In the genomic region with DNA sequence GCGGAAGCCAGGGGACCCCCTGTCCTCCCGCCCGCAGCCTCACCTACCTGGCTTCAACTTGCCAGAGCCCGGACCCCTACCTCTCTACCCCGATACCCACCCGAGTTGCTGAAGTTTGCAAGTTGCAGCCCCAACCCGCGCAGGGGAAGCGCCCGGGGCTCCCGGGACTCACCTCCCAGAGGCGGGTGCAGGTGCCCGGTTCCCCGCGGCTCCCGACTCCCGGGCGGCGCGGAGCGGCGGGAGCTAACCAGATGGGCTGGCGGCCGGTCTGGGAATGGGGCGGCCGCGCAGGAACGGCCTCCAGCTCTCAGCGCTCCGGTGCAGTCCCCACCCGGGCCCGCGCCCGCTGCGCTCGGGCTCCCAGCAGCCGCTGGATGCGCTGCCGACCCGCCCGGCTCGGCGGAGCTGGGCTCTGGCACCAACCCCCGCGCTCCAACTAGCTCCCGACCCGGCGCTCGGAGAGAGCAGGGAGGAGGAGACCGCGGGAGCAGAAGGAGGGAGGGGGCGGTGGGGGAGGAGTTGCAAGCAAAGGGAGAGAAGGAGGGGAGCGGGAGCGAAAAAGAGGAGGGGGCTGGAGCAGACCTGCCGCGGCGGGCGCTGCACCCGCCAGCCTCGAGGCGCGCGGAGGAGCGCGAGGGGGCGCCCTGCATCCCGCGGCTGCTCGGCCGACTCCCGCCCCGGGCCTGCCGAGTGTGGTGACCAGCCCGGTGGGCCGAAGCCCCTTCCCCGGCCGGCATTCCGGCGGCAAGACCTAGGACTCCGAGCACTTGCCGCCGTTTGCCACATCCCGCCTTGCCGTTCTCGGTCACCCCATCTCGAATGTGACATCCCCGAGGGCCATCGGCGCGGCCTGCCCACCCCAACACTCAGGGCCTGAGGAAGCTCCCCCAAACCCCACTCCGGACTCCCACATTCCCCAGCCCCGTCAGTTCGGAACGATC, we compare ENCODE assay signal across 9 cellular contexts. TPM values are rescaled to one million over a fixed set of nuclear protein-coding genes. Genes with fewer than 3 reads are reported as not detected.
DNase-seq lines count a peak whose midpoint lies in the region; TF ChIP-seq lines count a peak whose summit lies in the region.
"Had no signal": no experiment of that assay in that cellular context is flagged by ENCODE, and none has a peak within 500 bp of the region (broad histone marks: within the 10 kb centered on the region; RNA-seq: fewer than 3 reads in every experiment).

A gene with protein sequence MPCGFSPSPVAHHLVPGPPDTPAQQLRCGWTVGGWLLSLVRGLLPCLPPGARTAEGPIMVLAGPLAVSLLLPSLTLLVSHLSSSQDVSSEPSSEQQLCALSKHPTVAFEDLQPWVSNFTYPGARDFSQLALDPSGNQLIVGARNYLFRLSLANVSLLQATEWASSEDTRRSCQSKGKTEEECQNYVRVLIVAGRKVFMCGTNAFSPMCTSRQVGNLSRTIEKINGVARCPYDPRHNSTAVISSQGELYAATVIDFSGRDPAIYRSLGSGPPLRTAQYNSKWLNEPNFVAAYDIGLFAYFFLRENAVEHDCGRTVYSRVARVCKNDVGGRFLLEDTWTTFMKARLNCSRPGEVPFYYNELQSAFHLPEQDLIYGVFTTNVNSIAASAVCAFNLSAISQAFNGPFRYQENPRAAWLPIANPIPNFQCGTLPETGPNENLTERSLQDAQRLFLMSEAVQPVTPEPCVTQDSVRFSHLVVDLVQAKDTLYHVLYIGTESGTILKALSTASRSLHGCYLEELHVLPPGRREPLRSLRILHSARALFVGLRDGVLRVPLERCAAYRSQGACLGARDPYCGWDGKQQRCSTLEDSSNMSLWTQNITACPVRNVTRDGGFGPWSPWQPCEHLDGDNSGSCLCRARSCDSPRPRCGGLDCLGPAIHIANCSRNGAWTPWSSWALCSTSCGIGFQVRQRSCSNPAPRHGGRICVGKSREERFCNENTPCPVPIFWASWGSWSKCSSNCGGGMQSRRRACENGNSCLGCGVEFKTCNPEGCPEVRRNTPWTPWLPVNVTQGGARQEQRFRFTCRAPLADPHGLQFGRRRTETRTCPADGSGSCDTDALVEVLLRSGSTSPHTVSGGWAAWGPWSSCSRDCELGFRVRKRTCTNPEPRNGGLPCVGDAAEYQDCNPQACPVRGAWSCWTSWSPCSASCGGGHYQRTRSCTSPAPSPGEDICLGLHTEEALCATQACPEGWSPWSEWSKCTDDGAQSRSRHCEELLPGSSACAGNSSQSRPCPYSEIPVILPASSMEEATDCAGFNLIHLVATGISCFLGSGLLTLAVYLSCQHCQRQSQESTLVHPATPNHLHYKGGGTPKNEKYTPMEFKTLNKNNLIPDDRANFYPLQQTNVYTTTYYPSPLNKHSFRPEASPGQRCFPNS (minus strand): TSS at position 472 of the 941 bp plus-strand sequence. CDS start 66,500 bp downstream, outside the sequence.

- no peak for TF ChIP-seq POLR2A in erythroblast (IDR thresholded peaks at IDR 0.05; ENCODE audit: low read length)

- H3K4me1 ChIP-seq in HUES64 (ENCODE audit: insufficient read depth, low read length) (peaks cover 14% of the 10 kb centered on the region), muscle layer of duodenum (ENCODE audit: control insufficient read depth in 1 of 2, insufficient read depth in 2 of 2, low read length in 2 of 2) (peaks cover 0 to 28% of the 10 kb centered on the region in 2 donors), urinary bladder (ENCODE audit: insufficient read depth) (peaks cover 1% of the 10 kb centered on the region)

- peaks cover 72% of the 10 kb centered on the region for H3K27me3 ChIP-seq in HUES64 (ENCODE audit: insufficient read depth, low read length)
- H3K27me3 ChIP-seq in muscle layer of duodenum (ENCODE audit: low read depth, low read length) = peaks cover 15% of the 10 kb centered on the region

- H3K36me3 ChIP-seq in HUES64 (ENCODE audit: insufficient read depth, low read length) = no peaks in the 10 kb centered on the region
- no peaks in the 10 kb centered on the region for H3K36me3 ChIP-seq in muscle layer of duodenum (ENCODE audit: control insufficient read depth in 1 of 2, insufficient read depth in 2 of 2, low read length in 2 of 2)
- no peaks in the 10 kb centered on the region for H3K36me3 ChIP-seq in urinary bladder (ENCODE audit: insufficient read depth)

- H3K9me3 ChIP-seq in HUES64 (ENCODE audit: insufficient read depth, low read depth, low read length) (no peaks in the 10 kb centered on the region), muscle layer of duodenum (ENCODE audit: control insufficient read depth in 1 of 2, low read length in 2 of 2) (no peaks in the 10 kb centered on the region)

- H3K4me3 ChIP-seq in HUES64 (ENCODE audit: low read length) (peak within 1 kb of the TSS; percentile 84), muscle layer of duodenum (ENCODE audit: low read depth in 1 of 2, low read length in 2 of 2) (peak within 1 kb of the TSS; percentile 67 to 77), urinary bladder (ENCODE audit: low read depth, low read length) (peak within 1 kb of the TSS; percentile 50)

- peak within 1 kb of the TSS; percentile 11; the same call in 1 of the 2 replicates for H3K27ac ChIP-seq in HUES64 (ENCODE audit: low read depth, low read length)
- no peak within 1 kb of the TSS for H3K27ac ChIP-seq in muscle layer of duodenum (ENCODE audit: low read length)
- H3K27ac ChIP-seq in urinary bladder (ENCODE audit: low read depth) = no peak within 1 kb of the TSS

- under 1% methylated on average over 94 of the region's 94 CpGs for WGBS in HUES64
- under 1% methylated on average over 94 of the region's 94 CpGs for WGBS in urinary bladder

- DNase-seq in D341Med (ENCODE audit: low spot score) (peak; percentile 88), erythroblast (lab: John Stamatoyannopoulos, UW) (peak; percentile 17 to 23), NAMALWA (ENCODE audit: low spot score) (no peak), glomerular visceral epithelial cell (ENCODE audit: extremely low spot score) (no peak)
- DNase-seq in activated CD4-positive, CD25-positive, alpha-beta regulatory T cell treated with anti-CD3 and anti-CD28 coated beads, Interleukin-2, amount 50 U/mL, for 72 hours = peak; percentile 37

- peak within 1 kb of the TSS; percentile 39 for H3K9ac ChIP-seq in HUES64 (ENCODE audit: low read depth, low read length)

RNA-seq across cellular contexts. Expression of the gene that starts here (rescaled TPM):
- polyA plus RNA-seq in HUES64 (2013, experiment 1 of 2) = 24.1 TPM
- polyA plus RNA-seq in HUES64 (2013, experiment 2 of 2) = 39.9 TPM
- 10.8 TPM for total RNA-seq in urinary bladder
- polyA plus RNA-seq in urinary bladder = 2.2 TPM
- total RNA-seq: T-helper 2 cell treated with Interferon-gamma antibody and Interleukin-4, amounts not matched to agents 100 ng/mL and 5 ng/mL, for 36 hours had no signal

Comparison
In these comparisons a context has a peak if more than half of its experiments do, and no peak if none do; other contexts are left out.
1. DNase-seq: peak in D341Med (single experiment), activated CD4-positive, CD25-positive, alpha-beta regulatory T cell treated with anti-CD3 and anti-CD28 coated beads, Interleukin-2, amount 50 U/mL, for 72 hours (single experiment) and erythroblast (2 of 2); none in NAMALWA (single experiment) and glomerular visceral epithelial cell (single experiment).
2. Peak in every context shown above with its lines, with median percentiles within 50 percentile points of each other: H3K4me3 ChIP-seq.